Comparison of ENCODE assay signal across 1 cellular context in the genomic region with DNA sequence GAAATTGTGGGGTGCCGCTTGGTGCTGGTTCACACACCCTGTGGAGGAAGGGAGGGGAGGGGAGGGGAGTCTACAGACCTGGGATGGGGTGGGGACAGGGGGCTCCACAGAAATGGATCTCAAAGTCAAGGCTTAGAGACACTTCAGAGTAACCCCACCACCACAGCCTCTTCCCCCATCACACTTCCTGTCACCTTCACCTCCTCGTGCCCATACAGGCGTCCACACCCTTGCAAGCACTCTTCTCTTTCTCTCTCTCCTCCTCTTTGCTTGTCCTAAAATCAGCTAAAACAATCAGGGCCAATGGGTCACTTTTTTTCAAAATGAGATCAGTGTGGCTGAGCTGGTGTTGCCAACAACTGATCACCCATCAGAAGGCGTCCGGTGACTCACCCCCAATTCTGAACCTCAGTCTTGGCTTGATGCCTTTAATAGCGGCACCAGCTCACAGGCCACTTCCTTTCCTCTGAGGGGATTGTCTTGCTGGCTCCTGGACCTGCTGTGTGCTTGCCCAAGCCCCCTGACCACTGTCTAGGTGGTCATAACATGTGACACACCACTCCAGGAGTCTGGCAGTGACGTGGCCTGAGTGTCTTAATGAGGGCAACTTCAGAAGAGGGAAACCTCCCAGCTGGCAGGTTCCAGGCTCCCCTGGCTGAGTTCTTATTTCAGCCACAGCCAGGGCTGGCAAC.
TF ChIP-seq lines count a peak whose summit lies in the region.

No MANE protein-coding gene starts in this region.

TF ChIP-seq in GM12878, 131 proteins besides CTCF, POLR2A, EP300 and RAD21:
- TF ChIP-seq NRF1 (conservative IDR thresholded peaks at IDR 0.05; ENCODE audit: low read depth, low read length), result no peak
- TF ChIP-seq HDGF (IDR thresholded peaks at IDR 0.05), result no peak
- no peak for TF ChIP-seq KAT2A (conservative IDR thresholded peaks at IDR 0.05; ENCODE audit: control insufficient read depth, low read depth, low read length)
- no peak for TF ChIP-seq ZNF207 (IDR thresholded peaks at IDR 0.05; ENCODE audit: borderline replicate concordance)
- TF ChIP-seq FOXM1 (IDR thresholded peaks at IDR 0.05; ENCODE audit: low read depth, low read length), result no peak
- no peak for TF ChIP-seq GATAD2B (conservative IDR thresholded peaks at IDR 0.05; ENCODE audit: low read depth)
- TF ChIP-seq, protein P1, sequence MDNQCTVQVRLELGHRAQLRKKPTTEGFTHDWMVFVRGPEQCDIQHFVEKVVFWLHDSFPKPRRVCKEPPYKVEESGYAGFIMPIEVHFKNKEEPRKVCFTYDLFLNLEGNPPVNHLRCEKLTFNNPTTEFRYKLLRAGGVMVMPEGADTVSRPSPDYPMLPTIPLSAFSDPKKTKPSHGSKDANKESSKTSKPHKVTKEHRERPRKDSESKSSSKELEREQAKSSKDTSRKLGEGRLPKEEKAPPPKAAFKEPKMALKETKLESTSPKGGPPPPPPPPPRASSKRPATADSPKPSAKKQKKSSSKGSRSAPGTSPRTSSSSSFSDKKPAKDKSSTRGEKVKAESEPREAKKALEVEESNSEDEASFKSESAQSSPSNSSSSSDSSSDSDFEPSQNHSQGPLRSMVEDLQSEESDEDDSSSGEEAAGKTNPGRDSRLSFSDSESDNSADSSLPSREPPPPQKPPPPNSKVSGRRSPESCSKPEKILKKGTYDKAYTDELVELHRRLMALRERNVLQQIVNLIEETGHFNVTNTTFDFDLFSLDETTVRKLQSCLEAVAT (IDR thresholded peaks at IDR 0.05), result no peak
- TF ChIP-seq, protein P2, sequence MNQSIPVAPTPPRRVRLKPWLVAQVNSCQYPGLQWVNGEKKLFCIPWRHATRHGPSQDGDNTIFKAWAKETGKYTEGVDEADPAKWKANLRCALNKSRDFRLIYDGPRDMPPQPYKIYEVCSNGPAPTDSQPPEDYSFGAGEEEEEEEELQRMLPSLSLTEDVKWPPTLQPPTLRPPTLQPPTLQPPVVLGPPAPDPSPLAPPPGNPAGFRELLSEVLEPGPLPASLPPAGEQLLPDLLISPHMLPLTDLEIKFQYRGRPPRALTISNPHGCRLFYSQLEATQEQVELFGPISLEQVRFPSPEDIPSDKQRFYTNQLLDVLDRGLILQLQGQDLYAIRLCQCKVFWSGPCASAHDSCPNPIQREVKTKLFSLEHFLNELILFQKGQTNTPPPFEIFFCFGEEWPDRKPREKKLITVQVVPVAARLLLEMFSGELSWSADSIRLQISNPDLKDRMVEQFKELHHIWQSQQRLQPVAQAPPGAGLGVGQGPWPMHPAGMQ (IDR thresholded peaks at IDR 0.05; ENCODE audit: borderline replicate concordance), result no peak
- no peak for TF ChIP-seq MYC (IDR thresholded peaks at IDR 0.05; ENCODE audit: insufficient read depth, insufficient read length, insufficient replicate concordance, low read length, severe bottlenecking)
- no peak for TF ChIP-seq IRF4 (IDR thresholded peaks at IDR 0.05; ENCODE audit: low read depth, low read length)
- TF ChIP-seq CBFB (IDR thresholded peaks at IDR 0.05; ENCODE audit: low read depth), result no peak
- no peak for TF ChIP-seq NFIC (IDR thresholded peaks at IDR 0.05; ENCODE audit: low read depth, low read length)
- no peak for TF ChIP-seq SMARCA5 (IDR thresholded peaks at IDR 0.05)
- TF ChIP-seq, protein P3, sequence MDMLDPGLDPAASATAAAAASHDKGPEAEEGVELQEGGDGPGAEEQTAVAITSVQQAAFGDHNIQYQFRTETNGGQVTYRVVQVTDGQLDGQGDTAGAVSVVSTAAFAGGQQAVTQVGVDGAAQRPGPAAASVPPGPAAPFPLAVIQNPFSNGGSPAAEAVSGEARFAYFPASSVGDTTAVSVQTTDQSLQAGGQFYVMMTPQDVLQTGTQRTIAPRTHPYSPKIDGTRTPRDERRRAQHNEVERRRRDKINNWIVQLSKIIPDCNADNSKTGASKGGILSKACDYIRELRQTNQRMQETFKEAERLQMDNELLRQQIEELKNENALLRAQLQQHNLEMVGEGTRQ (IDR thresholded peaks at IDR 0.05; ENCODE audit: borderline replicate concordance, low read depth, low read length), result no peak
- no peak for TF ChIP-seq ZNF217 (IDR thresholded peaks at IDR 0.05)
- TF ChIP-seq TCF3 (IDR thresholded peaks at IDR 0.05; ENCODE audit: borderline replicate concordance, insufficient read depth, low read depth, low read length), result no peak
- no peak for TF ChIP-seq CEBPB (IDR thresholded peaks at IDR 0.05; ENCODE audit: borderline replicate concordance in 1 of 2, low read depth in 2 of 2, low read length in 2 of 2)
- no peak for TF ChIP-seq EGR1 (IDR thresholded peaks at IDR 0.05; ENCODE audit: borderline replicate concordance in 1 of 2, low read depth in 2 of 2, low read length in 2 of 2)
- TF ChIP-seq JUND (IDR thresholded peaks at IDR 0.05; ENCODE audit: low read depth, low read length), result no peak
- TF ChIP-seq, protein P4, sequence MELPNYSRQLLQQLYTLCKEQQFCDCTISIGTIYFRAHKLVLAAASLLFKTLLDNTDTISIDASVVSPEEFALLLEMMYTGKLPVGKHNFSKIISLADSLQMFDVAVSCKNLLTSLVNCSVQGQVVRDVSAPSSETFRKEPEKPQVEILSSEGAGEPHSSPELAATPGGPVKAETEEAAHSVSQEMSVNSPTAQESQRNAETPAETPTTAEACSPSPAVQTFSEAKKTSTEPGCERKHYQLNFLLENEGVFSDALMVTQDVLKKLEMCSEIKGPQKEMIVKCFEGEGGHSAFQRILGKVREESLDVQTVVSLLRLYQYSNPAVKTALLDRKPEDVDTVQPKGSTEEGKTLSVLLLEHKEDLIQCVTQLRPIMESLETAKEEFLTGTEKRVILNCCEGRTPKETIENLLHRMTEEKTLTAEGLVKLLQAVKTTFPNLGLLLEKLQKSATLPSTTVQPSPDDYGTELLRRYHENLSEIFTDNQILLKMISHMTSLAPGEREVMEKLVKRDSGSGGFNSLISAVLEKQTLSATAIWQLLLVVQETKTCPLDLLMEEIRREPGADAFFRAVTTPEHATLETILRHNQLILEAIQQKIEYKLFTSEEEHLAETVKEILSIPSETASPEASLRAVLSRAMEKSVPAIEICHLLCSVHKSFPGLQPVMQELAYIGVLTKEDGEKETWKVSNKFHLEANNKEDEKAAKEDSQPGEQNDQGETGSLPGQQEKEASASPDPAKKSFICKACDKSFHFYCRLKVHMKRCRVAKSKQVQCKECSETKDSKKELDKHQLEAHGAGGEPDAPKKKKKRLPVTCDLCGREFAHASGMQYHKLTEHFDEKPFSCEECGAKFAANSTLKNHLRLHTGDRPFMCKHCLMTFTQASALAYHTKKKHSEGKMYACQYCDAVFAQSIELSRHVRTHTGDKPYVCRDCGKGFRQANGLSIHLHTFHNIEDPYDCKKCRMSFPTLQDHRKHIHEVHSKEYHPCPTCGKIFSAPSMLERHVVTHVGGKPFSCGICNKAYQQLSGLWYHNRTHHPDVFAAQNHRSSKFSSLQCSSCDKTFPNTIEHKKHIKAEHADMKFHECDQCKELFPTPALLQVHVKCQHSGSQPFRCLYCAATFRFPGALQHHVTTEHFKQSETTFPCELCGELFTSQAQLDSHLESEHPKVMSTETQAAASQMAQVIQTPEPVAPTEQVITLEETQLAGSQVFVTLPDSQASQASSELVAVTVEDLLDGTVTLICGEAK (IDR thresholded peaks at IDR 0.05; ENCODE audit: borderline replicate concordance), result no peak
TF ChIP-seq in GM12878: peak in this region for 0.
